ENCODE assay signal across 11 cellular contexts in genomic region chr15:76338555-76339301, GRCh38. TPM values are rescaled to one million over a fixed set of nuclear protein-coding genes. Genes with fewer than 3 reads are reported as not detected.
A peak's percentile ranks its signal among the peaks of the same experiment; 100 is the strongest.
DNase-seq lines count a peak whose midpoint lies in the region; ATAC-seq and TF ChIP-seq lines count a peak whose summit lies in the region.
"Had no signal": no experiment of that assay in that cellular context is flagged by ENCODE, and none has a peak within 500 bp of the region (broad histone marks: within the 10 kb centered on the region; RNA-seq: fewer than 3 reads in every experiment).

No MANE protein-coding gene starts in this region.

- TF ChIP-seq EP300 in upper lobe of left lung (IDR thresholded peaks at IDR 0.05), result no peak

- H3K4me3 Mint-ChIP-seq in activated naive CD8-positive, alpha-beta T cell, result peak overlapping the region; percentile 76
- no peak overlapping the region for H3K4me3 Mint-ChIP-seq in activated naive CD8-positive, alpha-beta T cell treated with anti-CD3 and anti-CD28 coated beads for 36 hours

- TF ChIP-seq POLR2A in Peyer's patch (IDR thresholded peaks at IDR 0.05), result no peak
- no peak for TF ChIP-seq POLR2A in upper lobe of left lung (IDR thresholded peaks at IDR 0.05)

- no peak overlapping the region for H3K27ac Mint-ChIP-seq in activated naive CD8-positive, alpha-beta T cell
- no peak overlapping the region for H3K27ac Mint-ChIP-seq in activated naive CD8-positive, alpha-beta T cell treated with anti-CD3 and anti-CD28 coated beads for 36 hours

- TF ChIP-seq CTCF in Peyer's patch (IDR thresholded peaks at IDR 0.05), result no peak
- no peak for TF ChIP-seq CTCF in upper lobe of left lung (IDR thresholded peaks at IDR 0.05)

- peaks cover 4 to 77% (median 55%) of the 10 kb centered on the region in 4 donors for H3K4me1 ChIP-seq in Peyer's patch
- peaks cover 28% of the 10 kb centered on the region for H3K4me1 ChIP-seq in iPS-18a (ENCODE audit: control insufficient read depth, low read depth, low read length)
- H3K4me1 ChIP-seq in upper lobe of left lung, result peaks cover 66 to 86% (median 66%) of the 10 kb centered on the region in 4 donors

- 27 to 30% methylated on average over 16 of the region's 16 CpGs for WGBS in upper lobe of left lung, 2 donors

- H3K36me3 ChIP-seq in Peyer's patch (no peaks in the 10 kb centered on the region), iPS-18a (ENCODE audit: control insufficient read depth, low read depth, low read length) (no peaks in the 10 kb centered on the region), upper lobe of left lung (no peaks in the 10 kb centered on the region)
- H3K36me3 ChIP-seq: heart right ventricle, SJSA1 had no signal

- H3K9me3 ChIP-seq in Peyer's patch, result peaks cover 0 to 19% (median 0%) of the 10 kb centered on the region in 4 donors
- peaks cover 4% of the 10 kb centered on the region for H3K9me3 ChIP-seq in iPS-18a (ENCODE audit: control insufficient read depth, low read depth, low read length)
- peaks cover 0 to 7% (median 0%) of the 10 kb centered on the region in 4 donors for H3K9me3 ChIP-seq in upper lobe of left lung
- H3K9me3 ChIP-seq: heart right ventricle, SJSA1 had no signal

- no peak overlapping the region for H3K9ac ChIP-seq in iPS-18a (ENCODE audit: low read length)

- peaks cover 52% of the 10 kb centered on the region for H3K4me1 Mint-ChIP-seq in activated naive CD8-positive, alpha-beta T cell (ENCODE audit: low read depth)
- peaks cover 52% of the 10 kb centered on the region for H3K4me1 Mint-ChIP-seq in activated naive CD8-positive, alpha-beta T cell treated with anti-CD3 and anti-CD28 coated beads for 36 hours

- H3K9me3 Mint-ChIP-seq in activated naive CD8-positive, alpha-beta T cell (ENCODE audit: low read depth), result no peaks in the 10 kb centered on the region
- H3K9me3 Mint-ChIP-seq in activated naive CD8-positive, alpha-beta T cell treated with anti-CD3 and anti-CD28 coated beads for 36 hours, result no peaks in the 10 kb centered on the region

- DNase-seq in activated naive CD8-positive, alpha-beta T cell treated with anti-CD3 and anti-CD28 coated beads for 36 hours, result no peak
- DNase-seq in Peyer's patch, result no peak
- no peak for DNase-seq in upper lobe of left lung
- DNase-seq in cardiac septum (ENCODE audit: low spot score), result no peak
- no peak for DNase-seq in SW480 (ENCODE audit: low spot score)
- DNase-seq in mesenteric fat pad (ENCODE audit: low spot score), result no peak
- DNase-seq: DMS79, heart right ventricle had no signal

- H3K36me3 Mint-ChIP-seq in activated naive CD8-positive, alpha-beta T cell, result no peaks in the 10 kb centered on the region
- no peaks in the 10 kb centered on the region for H3K36me3 Mint-ChIP-seq in activated naive CD8-positive, alpha-beta T cell treated with anti-CD3 and anti-CD28 coated beads for 36 hours

- H3K27ac ChIP-seq in Peyer's patch (peak overlapping the region in 1 of 4 donors; percentile 46), iPS-18a (ENCODE audit: low read length) (no peak overlapping the region), upper lobe of left lung (no peak overlapping the region)
- H3K27ac ChIP-seq: heart right ventricle, SJSA1 had no signal

- peak in 1 of 2 donors; percentile 36 for ATAC-seq in upper lobe of left lung (ENCODE audit: low FRiP score in 2 of 2)

- intact Hi-C loops in cardiac septum (cut with DNase I), result no loop called here

- peak overlapping the region; percentile 19 to 43 (median 38) for H3K4me3 ChIP-seq in Peyer's patch
- peak overlapping the region; percentile 27 for H3K4me3 ChIP-seq in iPS-18a (ENCODE audit: low read length)
- peak overlapping the region in 3 of 4 donors; percentile 8 to 42 (median 15) for H3K4me3 ChIP-seq in upper lobe of left lung
- H3K4me3 ChIP-seq: SJSA1 had no signal

- H3K27me3 ChIP-seq in Peyer's patch, result peaks cover 0 to 86% of the 10 kb centered on the region in 2 donors
- peaks cover 100% of the 10 kb centered on the region for H3K27me3 ChIP-seq in iPS-18a (ENCODE audit: control insufficient read depth, insufficient read depth, low read length)
- peaks cover 5 to 96% (median 68%) of the 10 kb centered on the region in 4 donors for H3K27me3 ChIP-seq in upper lobe of left lung

- H3K27me3 Mint-ChIP-seq in activated naive CD8-positive, alpha-beta T cell, result peaks cover 45% of the 10 kb centered on the region
- H3K27me3 Mint-ChIP-seq in activated naive CD8-positive, alpha-beta T cell treated with anti-CD3 and anti-CD28 coated beads for 36 hours, result peaks cover 91% of the 10 kb centered on the region

RNA-seq across cellular contexts. Expression of gene ISL2, which starts 2.2 kb away (rescaled TPM):
- total RNA-seq in activated naive CD8-positive, alpha-beta T cell treated with anti-CD3 and anti-CD28 coated beads for 36 hours, result under 1 TPM in 1 of 2 experiments, not detected in 1; 0.22 TPM
- total RNA-seq in Peyer's patch (10 to 100 TPM in 1 of 4 donors, under 1 TPM in 1, not detected in 2; 0.67 to 11.6 TPM), upper lobe of left lung (1 to 10 TPM in 1 of 6 donors, under 1 TPM in 3, not detected in 2; 0.34 to 1.8 (median 0.47) TPM), cardiac septum (not detected), mesenteric fat pad (0.67 TPM)

RNA-seq across cellular contexts. Expression of gene ETFA, which starts 27.5 kb away (rescaled TPM):
- 100 to 1,000 TPM; 166 to 168 TPM for total RNA-seq in activated naive CD8-positive, alpha-beta T cell treated with anti-CD3 and anti-CD28 coated beads for 36 hours
- 100 to 1,000 TPM; 110 to 175 (median 163) TPM for total RNA-seq in Peyer's patch
- total RNA-seq in upper lobe of left lung, result 10 to 100 TPM; 31.6 to 82.9 (median 68.7) TPM
- total RNA-seq in cardiac septum, result 351 TPM
- total RNA-seq in mesenteric fat pad, result 192 TPM
